ENCODE assay signal across 30 cellular contexts in genomic region chr2:166487082-166487654, GRCh38. TPM values are rescaled to one million over a fixed set of nuclear protein-coding genes. Genes with fewer than 3 reads are reported as not detected.
"Had no signal": no experiment of that assay in that cellular context is flagged by ENCODE, and none has a peak within 500 bp of the region (broad histone marks: within the 10 kb centered on the region; RNA-seq: fewer than 3 reads in every experiment).

No MANE protein-coding gene starts in this region.

- H3K36me3 ChIP-seq: brain microvascular endothelial cell, esophagus squamous epithelium, gastroesophageal sphincter had no signal

- H3K27me3 ChIP-seq: brain microvascular endothelial cell, esophagus squamous epithelium, gastroesophageal sphincter had no signal

- H3K27ac ChIP-seq: brain microvascular endothelial cell had no signal

- DNase-seq: activated CD4-positive, alpha-beta memory T cell treated with anti-CD3 and anti-CD28 coated beads for 36 hours; activated CD4-positive, alpha-beta T cell treated with anti-CD3 and anti-CD28 coated beads for 36 hours; activated CD4-positive, alpha-beta T cell treated with anti-CD3 and anti-CD28 coated beads, Interleukin-2, amount 10 ng/mL, durations not matched to agents 24 days and 14 days; activated CD4-positive, CD25-positive, alpha-beta regulatory T cell; activated CD4-positive, CD25-positive, alpha-beta regulatory T cell treated with anti-CD3 and anti-CD28 coated beads, Interleukin-2, amount 50 U/mL, for 72 hours; activated CD8-positive, alpha-beta memory T cell treated with anti-CD3 and anti-CD28 coated beads, Interleukin-2, amount 10 ng/mL, durations not matched to agents 7 days and 5 days; activated CD8-positive, alpha-beta memory T cell treated with anti-CD3 and anti-CD28 coated beads, Interleukin-2, amount 50 U/mL, for 4 hours; activated CD8-positive, alpha-beta T cell treated with anti-CD3 and anti-CD28 coated beads, Interleukin-2, amount 10 ng/mL, durations not matched to agents 7 days and 5 days; activated gamma-delta T cell; activated naive CD4-positive, alpha-beta T cell; activated naive CD4-positive, alpha-beta T cell treated with anti-CD3 and anti-CD28 coated beads, Interleukin-2, amount 50 U/mL, for 16 hours; activated T-cell treated with anti-CD3 and anti-CD28 coated beads, Interleukin-2, amount 50 U/mL, for 1 hour; activated T-cell treated with anti-CD3 and anti-CD28 coated beads, Interleukin-2, amount 50 U/mL, for 48 hours; amniotic stem cell; anterior cingulate cortex; brain microvascular endothelial cell; caudate nucleus; cortex of kidney; dermis blood vessel endothelial cell; effector CD4-positive, alpha-beta T cell; effector memory CD8-positive, alpha-beta T cell; erythroblast; esophagus squamous epithelium; foreskin melanocyte; T-helper 2 cell had no signal

- H3K4me3 ChIP-seq: esophagus squamous epithelium, gastroesophageal sphincter had no signal

- ATAC-seq: activated CD4-positive, alpha-beta T cell treated with anti-CD3 and anti-CD28 coated beads for 36 hours; activated CD8-positive, alpha-beta memory T cell treated with anti-CD3 and anti-CD28 coated beads, Interleukin-2, amount 10 ng/mL, durations not matched to agents 7 days and 5 days; activated CD8-positive, alpha-beta T cell treated with anti-CD3 and anti-CD28 coated beads, Interleukin-2, amount 10 ng/mL, durations not matched to agents 7 days and 5 days; effector memory CD8-positive, alpha-beta T cell; gastroesophageal sphincter had no signal

- H3K9me3 ChIP-seq: esophagus squamous epithelium, gastroesophageal sphincter had no signal

- H3K4me1 ChIP-seq: esophagus squamous epithelium, gastroesophageal sphincter had no signal

RNA-seq across cellular contexts. Expression of gene SCN7A, which starts 6.9 kb away (rescaled TPM):
- total RNA-seq: activated CD4-positive, alpha-beta memory T cell treated with anti-CD3 and anti-CD28 coated beads for 36 hours; activated CD4-positive, alpha-beta T cell treated with anti-CD3 and anti-CD28 coated beads for 36 hours; activated CD4-positive, alpha-beta T cell treated with anti-CD3 and anti-CD28 coated beads, Interleukin-2, amount 10 ng/mL, durations not matched to agents 24 days and 14 days; activated CD8-positive, alpha-beta memory T cell treated with anti-CD3 and anti-CD28 coated beads for 36 hours; activated CD8-positive, alpha-beta memory T cell treated with anti-CD3 and anti-CD28 coated beads, Interleukin-2, amount 10 ng/mL, durations not matched to agents 7 days and 5 days; activated CD8-positive, alpha-beta T cell treated with anti-CD3 and anti-CD28 coated beads, Interleukin-2, amount 10 ng/mL, durations not matched to agents 7 days and 5 days; bronchial epithelial cell; dermis blood vessel endothelial cell; glomerular endothelial cell; T-helper 1 cell treated with Interleukin-12 subunit alpha and Interleukin-12 subunit beta and Interleukin-4 antibody, amounts not matched to agents 30 ng/mL and 1 ng/mL, for 36 hours had no signal
